1 cellular context compared by ENCODE assay signal in the genomic region with DNA sequence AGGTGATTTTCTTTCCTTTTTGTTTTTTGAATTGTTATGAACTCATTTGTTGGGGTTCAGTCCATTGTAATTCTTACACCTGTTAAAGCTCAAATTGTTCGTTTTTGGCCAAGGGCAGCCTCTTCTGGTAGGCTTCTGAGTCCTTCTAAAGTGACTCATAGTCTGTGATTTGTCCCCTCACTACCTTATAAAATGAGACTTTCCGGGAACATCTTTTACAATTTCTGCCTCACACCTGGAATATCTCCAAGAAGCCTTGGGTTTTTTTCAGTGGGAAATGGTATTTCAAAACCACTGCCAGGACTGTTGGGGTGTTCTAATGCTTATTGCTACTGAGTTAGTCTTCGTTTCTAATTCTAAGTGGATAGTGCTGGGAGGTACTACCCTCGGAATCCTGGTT.
TF ChIP-seq lines count a peak whose summit lies in the region.

No MANE protein-coding gene starts in this region.

TF ChIP-seq in GM23338, 12 proteins besides CTCF, POLR2A, EP300 and RAD21 (continued from another document):
- TF ChIP-seq ZNF462 (CRISPR knock-in tag; IDR thresholded peaks at IDR 0.05) (no peak), ETS1 (IDR thresholded peaks at IDR 0.05) (no peak), STAT1 (IDR thresholded peaks at IDR 0.05; ENCODE audit: unreplicated experiment) (no peak), JUNB (IDR thresholded peaks at IDR 0.05; ENCODE audit: unreplicated experiment) (no peak), NANOG (IDR thresholded peaks at IDR 0.05; ENCODE audit: borderline replicate concordance) (no peak), CREB1 (CRISPR knock-in tag; IDR thresholded peaks at IDR 0.05; ENCODE audit: low read depth) (no peak), EZH2 (IDR thresholded peaks at IDR 0.05; ENCODE audit: low read depth, unreplicated experiment) (no peak), EZH2phosphoT487 (IDR thresholded peaks at IDR 0.05; ENCODE audit: unreplicated experiment) (no peak), ZNF114 (CRISPR knock-in tag; IDR thresholded peaks at IDR 0.05) (no peak)
- TF ChIP-seq, protein P1, sequence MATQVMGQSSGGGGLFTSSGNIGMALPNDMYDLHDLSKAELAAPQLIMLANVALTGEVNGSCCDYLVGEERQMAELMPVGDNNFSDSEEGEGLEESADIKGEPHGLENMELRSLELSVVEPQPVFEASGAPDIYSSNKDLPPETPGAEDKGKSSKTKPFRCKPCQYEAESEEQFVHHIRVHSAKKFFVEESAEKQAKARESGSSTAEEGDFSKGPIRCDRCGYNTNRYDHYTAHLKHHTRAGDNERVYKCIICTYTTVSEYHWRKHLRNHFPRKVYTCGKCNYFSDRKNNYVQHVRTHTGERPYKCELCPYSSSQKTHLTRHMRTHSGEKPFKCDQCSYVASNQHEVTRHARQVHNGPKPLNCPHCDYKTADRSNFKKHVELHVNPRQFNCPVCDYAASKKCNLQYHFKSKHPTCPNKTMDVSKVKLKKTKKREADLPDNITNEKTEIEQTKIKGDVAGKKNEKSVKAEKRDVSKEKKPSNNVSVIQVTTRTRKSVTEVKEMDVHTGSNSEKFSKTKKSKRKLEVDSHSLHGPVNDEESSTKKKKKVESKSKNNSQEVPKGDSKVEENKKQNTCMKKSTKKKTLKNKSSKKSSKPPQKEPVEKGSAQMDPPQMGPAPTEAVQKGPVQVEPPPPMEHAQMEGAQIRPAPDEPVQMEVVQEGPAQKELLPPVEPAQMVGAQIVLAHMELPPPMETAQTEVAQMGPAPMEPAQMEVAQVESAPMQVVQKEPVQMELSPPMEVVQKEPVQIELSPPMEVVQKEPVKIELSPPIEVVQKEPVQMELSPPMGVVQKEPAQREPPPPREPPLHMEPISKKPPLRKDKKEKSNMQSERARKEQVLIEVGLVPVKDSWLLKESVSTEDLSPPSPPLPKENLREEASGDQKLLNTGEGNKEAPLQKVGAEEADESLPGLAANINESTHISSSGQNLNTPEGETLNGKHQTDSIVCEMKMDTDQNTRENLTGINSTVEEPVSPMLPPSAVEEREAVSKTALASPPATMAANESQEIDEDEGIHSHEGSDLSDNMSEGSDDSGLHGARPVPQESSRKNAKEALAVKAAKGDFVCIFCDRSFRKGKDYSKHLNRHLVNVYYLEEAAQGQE (IDR thresholded peaks at IDR 0.05; ENCODE audit: unreplicated experiment) = no peak
